In genomic region chr2:72757177-72757775, GRCh38 we compare ENCODE assay signal across 12 cellular contexts.
A peak's percentile ranks its signal among the peaks of the same experiment; 100 is the strongest.
DNase-seq lines count a peak whose midpoint lies in the region; ATAC-seq and TF ChIP-seq lines count a peak whose summit lies in the region.
"Had no signal": no experiment of that assay in that cellular context is flagged by ENCODE, and none has a peak within 500 bp of the region (broad histone marks: within the 10 kb centered on the region; RNA-seq: fewer than 3 reads in every experiment).

No MANE protein-coding gene starts in this region.

- DNase-seq in G401 (ENCODE audit: low spot score) (peak; percentile 67), SJCRH30 (peak; percentile 59 to 63), midbrain (lab: John Stamatoyannopoulos, UW) (no peak), GM19240 (ENCODE audit: insufficient read length, low spot score) (no peak)
- DNase-seq: activated CD4-positive, alpha-beta T cell treated with anti-CD3 and anti-CD28 coated beads for 36 hours; CD4-positive, alpha-beta T cell; RPMI8226; stimulated activated CD4-positive, alpha-beta T cell treated with anti-CD3 and anti-CD28 coated beads, Interleukin-2, amount 100 ng/mL, for 24 hours had no signal

- H3K4me1 ChIP-seq in SJCRH30: peaks cover 18% of the 10 kb centered on the region

- no peak overlapping the region for H3K27ac ChIP-seq in SJCRH30

- H3K27me3 Mint-ChIP-seq in nephron (ENCODE audit: low read depth): no peaks in the 10 kb centered on the region
- H3K27me3 Mint-ChIP-seq: activated CD4-positive, alpha-beta T cell treated with anti-CD3 and anti-CD28 coated beads for 36 hours; CD4-positive, alpha-beta T cell had no signal

- H3K4me1 Mint-ChIP-seq in nephron: peaks cover 28% of the 10 kb centered on the region
- H3K4me1 Mint-ChIP-seq: activated CD4-positive, alpha-beta T cell treated with anti-CD3 and anti-CD28 coated beads for 36 hours had no signal

- H3K9me3 Mint-ChIP-seq in nephron: peaks cover 19% of the 10 kb centered on the region

- no peak overlapping the region for H3K4me3 Mint-ChIP-seq in nephron
- H3K4me3 Mint-ChIP-seq: activated CD4-positive, alpha-beta T cell treated with anti-CD3 and anti-CD28 coated beads for 36 hours; CD4-positive, alpha-beta T cell had no signal

- no peaks in the 10 kb centered on the region for H3K27me3 ChIP-seq in SJCRH30

- in situ Hi-C loops in G401 (cut with HindIII; ENCODE audit: low sequenced_read_pairs): no loop called here

- H3K36me3 Mint-ChIP-seq in nephron (ENCODE audit: low read depth): peaks cover 34% of the 10 kb centered on the region

- H3K27ac Mint-ChIP-seq in nephron: peak overlapping the region; percentile 50 to 86 (median 78)
- H3K27ac Mint-ChIP-seq: activated CD4-positive, alpha-beta T cell treated with anti-CD3 and anti-CD28 coated beads for 36 hours; CD4-positive, alpha-beta T cell had no signal

- no peak overlapping the region for H3K4me3 ChIP-seq in SJCRH30

- no peak for TF ChIP-seq CTCF in nephron (IDR thresholded peaks at IDR 0.05; ENCODE audit: unreplicated experiment in 3 of 3)

- peak; percentile 32 for ATAC-seq in esophagus mucosa
- ATAC-seq in GM18870 (IDR thresholded peaks at IDR 0.05; ENCODE audit: unreplicated experiment): no peak
- ATAC-seq in GM19467 (IDR thresholded peaks at IDR 0.05; ENCODE audit: unreplicated experiment): no peak
- ATAC-seq: activated CD4-positive, alpha-beta T cell treated with anti-CD3 and anti-CD28 coated beads for 36 hours had no signal

- H3K36me3 ChIP-seq in SJCRH30: no peaks in the 10 kb centered on the region

- H3K9me3 ChIP-seq in SJCRH30 (replicated peaks): no peaks in the 10 kb centered on the region; the same call in 1 of the 2 replicates

Comparison
In these comparisons a context has a peak if more than half of its experiments do, and no peak if none do; other contexts are left out.
1. DNase-seq: peak in G401 (single experiment) and SJCRH30 (2 of 2); none in midbrain (single experiment) and GM19240 (single experiment).